Comparison of ENCODE assay signal across 23 cellular contexts in the genomic region with DNA sequence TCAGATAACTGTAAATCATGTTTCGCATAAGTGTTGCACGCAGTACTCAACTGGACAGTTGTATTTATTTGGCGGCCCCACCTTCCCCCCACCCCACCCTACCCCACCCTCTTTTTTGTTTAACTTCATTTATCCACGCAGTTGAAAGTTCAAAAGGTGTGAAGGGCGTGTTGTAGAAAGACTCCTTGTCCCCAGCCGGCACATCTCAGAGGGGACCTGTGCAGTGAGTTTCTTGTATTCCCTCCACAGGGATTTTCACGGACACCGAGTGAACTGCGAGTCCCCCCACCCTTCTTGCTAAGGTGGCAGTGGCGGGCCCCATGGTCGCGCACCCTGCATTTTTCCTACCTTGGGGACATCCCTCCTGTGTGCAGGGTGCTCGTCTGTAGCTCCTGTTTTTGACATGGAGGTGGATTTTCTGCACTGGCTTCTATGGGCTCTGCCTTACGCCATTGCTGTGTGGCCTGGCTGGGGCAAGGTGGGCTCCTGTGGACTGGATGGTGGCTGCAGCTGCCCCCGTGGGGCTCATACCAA. TPM values are rescaled to one million over a fixed set of nuclear protein-coding genes. Genes with fewer than 3 reads are reported as not detected.
DNase-seq lines count a peak whose midpoint lies in the region; ATAC-seq and TF ChIP-seq lines count a peak whose summit lies in the region.
"Had no signal": no experiment of that assay in that cellular context is flagged by ENCODE, and none has a peak within 500 bp of the region (broad histone marks: within the 10 kb centered on the region; RNA-seq: fewer than 3 reads in every experiment).

No MANE protein-coding gene starts in this region.

- no peaks in the 10 kb centered on the region for H3K4me1 ChIP-seq in right cardiac atrium (ENCODE audit: control insufficient read depth, insufficient read depth, low read length)
- no peaks in the 10 kb centered on the region for H3K4me1 ChIP-seq in neural progenitor cell
- H3K4me1 ChIP-seq: right lobe of liver had no signal

- no peaks in the 10 kb centered on the region for H3K36me3 ChIP-seq in neural progenitor cell
- H3K36me3 ChIP-seq: BE2C, right lobe of liver had no signal

- no peaks in the 10 kb centered on the region for H4K20me1 ChIP-seq in neural progenitor cell (ENCODE audit: low read depth)

- peaks cover 100% of the 10 kb centered on the region for H3K36me3 Mint-ChIP-seq in dendritic cell treated with granulocyte-macrophage colony-stimulating factor and Interleukin-4, amounts not matched to agents 40 ng/mL and 50 ng/mL, for 4 days (ENCODE audit: low read depth)
- H3K36me3 Mint-ChIP-seq in neural progenitor cell, result no peaks in the 10 kb centered on the region
- H3K36me3 Mint-ChIP-seq: brain had no signal

- 89% methylated on average over 15 of the region's 15 CpGs for WGBS in right cardiac atrium

- no peaks in the 10 kb centered on the region for H3F3A ChIP-seq in neural progenitor cell (ENCODE audit: low read depth)

- H3K4me3 ChIP-seq in right cardiac atrium (ENCODE audit: low read length) (no peak overlapping the region), neural progenitor cell (no peak overlapping the region)
- H3K4me3 ChIP-seq: dorsolateral prefrontal cortex, K562, right lobe of liver, SK-N-MC, upper lobe of left lung had no signal

- H3K4me2 ChIP-seq in neural progenitor cell, result no peak overlapping the region

- H3K9me3 ChIP-seq in right cardiac atrium (ENCODE audit: control insufficient read depth, low read length) (no peaks in the 10 kb centered on the region), neural progenitor cell (ENCODE audit: low read depth) (no peaks in the 10 kb centered on the region)
- H3K9me3 ChIP-seq: BE2C, right lobe of liver, upper lobe of left lung had no signal

- no peaks in the 10 kb centered on the region for H3K79me2 ChIP-seq in neural progenitor cell (ENCODE audit: low read depth)

- H3K27ac ChIP-seq in right cardiac atrium (ENCODE audit: low read length), result no peak overlapping the region
- no peak overlapping the region for H3K27ac ChIP-seq in neural progenitor cell
- H3K27ac ChIP-seq: dorsolateral prefrontal cortex, right lobe of liver, SK-N-MC had no signal

- H3K4me1 Mint-ChIP-seq in dendritic cell treated with granulocyte-macrophage colony-stimulating factor and Interleukin-4, amounts not matched to agents 40 ng/mL and 50 ng/mL, for 4 days (ENCODE audit: low read depth), result peaks cover 31% of the 10 kb centered on the region
- peaks cover 7% of the 10 kb centered on the region for H3K4me1 Mint-ChIP-seq in neural progenitor cell
- H3K4me1 Mint-ChIP-seq: neural crest cell had no signal

- intact Hi-C loops in right cardiac atrium (cut with DNase I), result loop anchor here in 1 of 4 donors (10.0 kb wide), 1 partner anchor 58 kb away; no protein-coding TSS in a partner anchor
- intact Hi-C loops in left ventricle myocardium superior (cut with micrococcal nuclease), result no loop called here
- intact Hi-C loops in dendritic cell treated with granulocyte-macrophage colony-stimulating factor and Interleukin-4, amounts not matched to agents 40 ng/mL and 50 ng/mL, for 4 days (cut with micrococcal nuclease), result no loop called here

- H3K9me3 Mint-ChIP-seq in dendritic cell treated with granulocyte-macrophage colony-stimulating factor and Interleukin-4, amounts not matched to agents 40 ng/mL and 50 ng/mL, for 4 days, result no peaks in the 10 kb centered on the region
- H3K9me3 Mint-ChIP-seq in neural progenitor cell, result no peaks in the 10 kb centered on the region
- H3K9me3 Mint-ChIP-seq: activated CD8-positive, alpha-beta T cell treated with anti-CD3 and anti-CD28 coated beads for 36 hours; brain; neural crest cell had no signal

- H3K27me3 Mint-ChIP-seq in dendritic cell treated with granulocyte-macrophage colony-stimulating factor and Interleukin-4, amounts not matched to agents 40 ng/mL and 50 ng/mL, for 4 days, result no peaks in the 10 kb centered on the region
- peaks cover 2% of the 10 kb centered on the region for H3K27me3 Mint-ChIP-seq in neural progenitor cell (ENCODE audit: insufficient read depth, low read depth)
- H3K27me3 Mint-ChIP-seq: activated CD8-positive, alpha-beta T cell treated with anti-CD3 and anti-CD28 coated beads for 36 hours; brain had no signal

- no peak overlapping the region for H3K9ac ChIP-seq in neural progenitor cell

- H3K27ac Mint-ChIP-seq in dendritic cell treated with granulocyte-macrophage colony-stimulating factor and Interleukin-4, amounts not matched to agents 40 ng/mL and 50 ng/mL, for 4 days, result peak overlapping the region; percentile 67
- peak overlapping the region; percentile 63 for H3K27ac Mint-ChIP-seq in neural progenitor cell
- H3K27ac Mint-ChIP-seq: activated CD8-positive, alpha-beta T cell treated with anti-CD3 and anti-CD28 coated beads for 36 hours; brain had no signal

- H3K4me3 Mint-ChIP-seq in dendritic cell treated with granulocyte-macrophage colony-stimulating factor and Interleukin-4, amounts not matched to agents 40 ng/mL and 50 ng/mL, for 4 days, result no peak overlapping the region
- no peak overlapping the region for H3K4me3 Mint-ChIP-seq in neural progenitor cell
- H3K4me3 Mint-ChIP-seq: activated CD8-positive, alpha-beta T cell treated with anti-CD3 and anti-CD28 coated beads for 36 hours; brain; neural crest cell had no signal

- H3K27me3 ChIP-seq in right cardiac atrium (ENCODE audit: control insufficient read depth, insufficient read depth) (no peaks in the 10 kb centered on the region), neural progenitor cell (no peaks in the 10 kb centered on the region)
- H3K27me3 ChIP-seq: BE2C, dorsolateral prefrontal cortex, right lobe of liver, upper lobe of left lung had no signal

- TF ChIP-seq CTCF in neural progenitor cell (IDR thresholded peaks at IDR 0.05), result no peak

- DNase-seq in right cardiac atrium (peak; percentile 7 to 43 (median 31)), left ventricle myocardium superior (no peak), neural progenitor cell (ENCODE audit: low spot score) (no peak), DMS53 treated with DMSO at 0.1 percent for 48 hours (lab: John Stamatoyannopoulos, UW; ENCODE audit: unreplicated experiment) (no peak)
- DNase-seq: activated CD8-positive, alpha-beta T cell treated with anti-CD3 and anti-CD28 coated beads for 36 hours; activated gamma-delta T cell treated with Interleukin-2 at 50 U/mL for 16 hours; BE2C; DMS79 treated with DMSO at 0.1 percent for 48 hours; hippocampal formation; NCI-H1105 treated with DMSO at 0.1 percent for 48 hours; NCI-H2227 treated with DMSO at 0.1 percent for 48 hours; stimulated activated CD4-positive, alpha-beta T cell treated with anti-CD3 and anti-CD28 coated beads, Interleukin-4, amount 100 ng/mL, for 1 hour had no signal

- H2AFZ ChIP-seq in neural progenitor cell (replicated peaks), result no peak overlapping the region

- no peak for ATAC-seq in right cardiac atrium
- no peak for ATAC-seq in left ventricle myocardium superior
- ATAC-seq in HG02870 (IDR thresholded peaks at IDR 0.05; ENCODE audit: unreplicated experiment), result no peak
- ATAC-seq in HG03354 (IDR thresholded peaks at IDR 0.05; ENCODE audit: poor library complexity, severe bottlenecking, unreplicated experiment), result no peak
- no peak for ATAC-seq in HG03039 (IDR thresholded peaks at IDR 0.05; ENCODE audit: unreplicated experiment)
- ATAC-seq: activated CD8-positive, alpha-beta T cell treated with anti-CD3 and anti-CD28 coated beads for 36 hours; K562; right lobe of liver had no signal

RNA-seq across cellular contexts. Expression of a gene that starts 36.2 kb away (rescaled TPM):
- total RNA-seq in right cardiac atrium (10 to 100 TPM; 11.4 to 21.2 (median 18.2) TPM), left ventricle myocardium superior (8.3 TPM), neural progenitor cell (ENCODE audit: low replicate concordance) (2.5 and 13.2 TPM in 2 replicates)
- 4.8 TPM for polyA plus RNA-seq in right cardiac atrium

Comparison
In these comparisons a context has a peak if more than half of its experiments do, and no peak if none do; other contexts are left out.
1. DNase-seq: peak in right cardiac atrium (3 of 3); none in left ventricle myocardium superior (single experiment), neural progenitor cell (single experiment) and DMS53 treated with DMSO at 0.1 percent for 48 hours (single experiment).